Comparison of ENCODE assay signal across 28 cellular contexts in genomic region chr6:2883673-2884072, GRCh38. TPM values are rescaled to one million over a fixed set of nuclear protein-coding genes. Genes with fewer than 3 reads are reported as not detected.
DNase-seq lines count a peak whose midpoint lies in the region; ATAC-seq and TF ChIP-seq lines count a peak whose summit lies in the region.
"Had no signal": no experiment of that assay in that cellular context is flagged by ENCODE, and none has a peak within 500 bp of the region (broad histone marks: within the 10 kb centered on the region; RNA-seq: fewer than 3 reads in every experiment).

No MANE protein-coding gene starts in this region.

- H3K9me2 ChIP-seq in OCI-LY7 (ENCODE audit: insufficient read depth, low read length) = no peaks in the 10 kb centered on the region

- H3K36me3 ChIP-seq in OCI-LY7 (ENCODE audit: insufficient read depth, low read length) = peaks cover 51% of the 10 kb centered on the region
- H3K36me3 ChIP-seq in esophagus muscularis mucosa = peaks cover 0 to 4% (median 0%) of the 10 kb centered on the region in 4 donors
- no peaks in the 10 kb centered on the region for H3K36me3 ChIP-seq in aorta (ENCODE audit: control insufficient read depth in 1 of 2, insufficient read depth in 2 of 2, low read length in 1 of 2)
- H3K36me3 ChIP-seq: BE2C, esophagus squamous epithelium, stomach, tibial artery had no signal

- no peaks in the 10 kb centered on the region for H3K9me3 Mint-ChIP-seq in natural killer cell
- peaks cover 10% of the 10 kb centered on the region for H3K9me3 Mint-ChIP-seq in natural killer cell treated with Interleukin-12 subunit alpha and Interleukin-12 subunit beta and Interleukin-15 and Interleukin-18, amount 100 ng/mL, for 72 hours

- H2AFZ ChIP-seq in OCI-LY7 (ENCODE audit: low read length) = no peak overlapping the region
- H2AFZ ChIP-seq: hepatocyte had no signal

- peaks cover 91% of the 10 kb centered on the region for H3K4me1 ChIP-seq in OCI-LY7 (ENCODE audit: insufficient read depth, low read length, poor library complexity, severe bottlenecking)
- no peaks in the 10 kb centered on the region for H3K4me1 ChIP-seq in esophagus muscularis mucosa
- no peaks in the 10 kb centered on the region for H3K4me1 ChIP-seq in aorta (ENCODE audit: control insufficient read depth in 1 of 2, insufficient read depth in 2 of 2, low read length in 2 of 2)
- H3K4me1 ChIP-seq: BE2C, stomach, tibial artery had no signal

- TF ChIP-seq CTCF in natural killer cell (IDR thresholded peaks at IDR 0.05) (no peak), OCI-LY7 (conservative IDR thresholded peaks at IDR 0.05; ENCODE audit: low read length) (no peak), esophagus muscularis mucosa (IDR thresholded peaks at IDR 0.05) (no peak)

- no peak overlapping the region for H3K4me3 Mint-ChIP-seq in natural killer cell
- H3K4me3 Mint-ChIP-seq in natural killer cell treated with Interleukin-12 subunit alpha and Interleukin-12 subunit beta and Interleukin-15 and Interleukin-18, amount 100 ng/mL, for 72 hours = no peak overlapping the region
- H3K4me3 Mint-ChIP-seq: activated CD4-positive, alpha-beta T cell treated with anti-CD3 and anti-CD28 coated beads for 36 hours; activated CD8-positive, alpha-beta memory T cell treated with anti-CD3 and anti-CD28 coated beads, Interleukin-2, amount 10 ng/mL, durations not matched to agents 7 days and 5 days had no signal

- peak overlapping the region; percentile 71 for H3K4me2 ChIP-seq in OCI-LY7 (ENCODE audit: low read length)
- H3K4me2 ChIP-seq: hepatocyte had no signal

- H3K27ac Mint-ChIP-seq in natural killer cell = peak overlapping the region; percentile 45 to 61
- H3K27ac Mint-ChIP-seq in natural killer cell treated with Interleukin-12 subunit alpha and Interleukin-12 subunit beta and Interleukin-15 and Interleukin-18, amount 100 ng/mL, for 72 hours = peak overlapping the region in 1 of 2 donors; percentile 4
- H3K27ac Mint-ChIP-seq: activated CD4-positive, alpha-beta T cell treated with anti-CD3 and anti-CD28 coated beads for 36 hours; activated CD8-positive, alpha-beta memory T cell treated with anti-CD3 and anti-CD28 coated beads, Interleukin-2, amount 10 ng/mL, durations not matched to agents 7 days and 5 days; activated naive CD4-positive, alpha-beta T cell treated with anti-CD3 and anti-CD28 coated beads, Interleukin-2, amount 50 U/mL, for 72 hours; progenitor cell of endocrine pancreas had no signal

- H3K4me3 ChIP-seq in OCI-LY7 (ENCODE audit: low read depth, low read length, poor library complexity, severe bottlenecking) (peak overlapping the region; percentile 64), esophagus muscularis mucosa (no peak overlapping the region), aorta (ENCODE audit: low read length in 2 of 2) (no peak overlapping the region)
- H3K4me3 ChIP-seq: esophagus squamous epithelium, hepatocyte, SK-N-MC, stomach, tibial artery had no signal

- DNase-seq in natural killer cell = no peak
- DNase-seq in natural killer cell treated with Interleukin-12 subunit alpha and Interleukin-12 subunit beta and Interleukin-15 and Interleukin-18, amount 100 ng/mL, for 72 hours (ENCODE audit: low spot score) = no peak
- no peak for DNase-seq in OCI-LY7 (ENCODE audit: low spot score)
- DNase-seq in esophagus muscularis mucosa (ENCODE audit: extremely low spot score) = peak; percentile 10
- DNase-seq in NCI-H187 (lab: John Stamatoyannopoulos, UW) = no peak
- no peak for DNase-seq in aorta
- DNase-seq: activated CD4-positive, alpha-beta T cell treated with anti-CD3 and anti-CD28 coated beads for 36 hours; activated CD8-positive, alpha-beta memory T cell treated with anti-CD3 and anti-CD28 coated beads, Interleukin-2, amount 10 ng/mL, durations not matched to agents 7 days and 5 days; BE2C; central memory CD4-positive, alpha-beta T cell; DND-41; esophagus squamous epithelium; foreskin melanocyte; HCEC 1CT; left colon; mammary epithelial cell; NCI-H1417 treated with DMSO at 0.1 percent for 48 hours; NCI-H774; OCI-M1; stimulated activated CD4-positive, alpha-beta T cell treated with anti-CD3 and anti-CD28 coated beads, Interleukin-15, amount 100 ng/mL, for 24 hours; stomach; T-helper 2 cell; tibial artery had no signal

- H3K36me3 Mint-ChIP-seq in natural killer cell = no peaks in the 10 kb centered on the region
- peaks cover 35% of the 10 kb centered on the region for H3K36me3 Mint-ChIP-seq in natural killer cell treated with Interleukin-12 subunit alpha and Interleukin-12 subunit beta and Interleukin-15 and Interleukin-18, amount 100 ng/mL, for 72 hours

- peaks cover 91% of the 10 kb centered on the region for H3K79me2 ChIP-seq in OCI-LY7 (ENCODE audit: insufficient read depth, low read depth, low read length)
- H3K79me2 ChIP-seq: hepatocyte had no signal

- H3K4me1 Mint-ChIP-seq in natural killer cell = peaks cover 37 to 43% of the 10 kb centered on the region in 2 donors
- peaks cover 54 to 55% of the 10 kb centered on the region in 2 donors for H3K4me1 Mint-ChIP-seq in natural killer cell treated with Interleukin-12 subunit alpha and Interleukin-12 subunit beta and Interleukin-15 and Interleukin-18, amount 100 ng/mL, for 72 hours (ENCODE audit: low read depth in 2 of 2)

- POLR2A ChIA-PET in OCI-LY7 (lab: Charles Lee) = interaction anchor here (0.6 to 1.7 kb wide), 7 partner anchors 14 to 310 kb away, joined by 3 to 13 read pairs (median 5); no protein-coding TSS in a partner anchor

- no peaks in the 10 kb centered on the region for H3K9me3 ChIP-seq in OCI-LY7 (ENCODE audit: low read length)
- no peaks in the 10 kb centered on the region for H3K9me3 ChIP-seq in esophagus muscularis mucosa
- H3K9me3 ChIP-seq in aorta (ENCODE audit: control insufficient read depth, low read length) = no peaks in the 10 kb centered on the region
- H3K9me3 ChIP-seq: BE2C, esophagus squamous epithelium, stomach, tibial artery had no signal

- intact Hi-C loops in natural killer cell (cut with micrococcal nuclease) (no loop called here), OCI-LY7 (cut with micrococcal nuclease; ENCODE audit: unreplicated experiment) (no loop called here), esophagus muscularis mucosa (cut with DNase I) (no loop called here), aorta (cut with DNase I) (no loop called here)

- WGBS in esophagus muscularis mucosa = 84% methylated on average over 2 of the region's 2 CpGs
- 97 to 98% methylated on average over 2 of the region's 2 CpGs for WGBS in aorta, 2 donors

- ATAC-seq in natural killer cell (no peak), HG02610 (IDR thresholded peaks at IDR 0.05; ENCODE audit: unreplicated experiment) (no peak), aorta (ENCODE audit: low FRiP score) (no peak)
- ATAC-seq in natural killer cell treated with Interleukin-12 subunit alpha and Interleukin-12 subunit beta and Interleukin-15 and Interleukin-18, amount 100 ng/mL, for 72 hours = no peak
- ATAC-seq: activated CD4-positive, alpha-beta T cell treated with anti-CD3 and anti-CD28 coated beads for 36 hours; activated CD8-positive, alpha-beta memory T cell treated with anti-CD3 and anti-CD28 coated beads, Interleukin-2, amount 10 ng/mL, durations not matched to agents 7 days and 5 days; activated naive CD4-positive, alpha-beta T cell treated with anti-CD3 and anti-CD28 coated beads, Interleukin-2, amount 50 U/mL, for 72 hours; left colon had no signal

- peaks cover 5% of the 10 kb centered on the region; the same call in 1 of the 2 replicates for H4K20me1 ChIP-seq in OCI-LY7 (ENCODE audit: insufficient read depth, low read length)

- H3K27me3 Mint-ChIP-seq in natural killer cell (ENCODE audit: low read depth in 2 of 2) = no peaks in the 10 kb centered on the region
- H3K27me3 Mint-ChIP-seq in natural killer cell treated with Interleukin-12 subunit alpha and Interleukin-12 subunit beta and Interleukin-15 and Interleukin-18, amount 100 ng/mL, for 72 hours = no peaks in the 10 kb centered on the region
- H3K27me3 Mint-ChIP-seq: activated CD4-positive, alpha-beta T cell treated with anti-CD3 and anti-CD28 coated beads for 36 hours; activated CD8-positive, alpha-beta memory T cell treated with anti-CD3 and anti-CD28 coated beads, Interleukin-2, amount 10 ng/mL, durations not matched to agents 7 days and 5 days had no signal

- CTCF ChIA-PET in OCI-LY7 (lab: Charles Lee; ENCODE audit: unreplicated experiment) = no interaction called here

- BruUV-seq in OCI-LY7 (replicated peaks; lab: Mats Ljungman, UMichigan) = no TSS peak

- TF ChIP-seq POLR2A in esophagus muscularis mucosa (IDR thresholded peaks at IDR 0.05; ENCODE audit: low read depth) = no peak

- H3K27ac ChIP-seq in OCI-LY7 (ENCODE audit: low read depth, low read length, poor library complexity, severe bottlenecking) = peak overlapping the region; percentile 95
- no peak overlapping the region for H3K27ac ChIP-seq in esophagus muscularis mucosa (replicated peaks in 1 of 4)
- no peak overlapping the region for H3K27ac ChIP-seq in aorta (ENCODE audit: low read depth in 1 of 2, low read length in 2 of 2)
- H3K27ac ChIP-seq: esophagus squamous epithelium, hepatocyte, SK-N-MC, stomach, tibial artery had no signal

- no peaks in the 10 kb centered on the region for H3K27me3 ChIP-seq in esophagus muscularis mucosa
- H3K27me3 ChIP-seq in aorta (ENCODE audit: control insufficient read depth in 1 of 2, insufficient read depth in 2 of 2, low read length in 1 of 2) = no peaks in the 10 kb centered on the region
- H3K27me3 ChIP-seq: BE2C, esophagus squamous epithelium, hepatocyte, stomach, tibial artery had no signal

- no peak for TF ChIP-seq EP300 in esophagus muscularis mucosa (IDR thresholded peaks at IDR 0.05)

RNA-seq across cellular contexts. Expression of gene SERPINB9, which starts 19.4 kb away (rescaled TPM):
- total RNA-seq in natural killer cell (10 to 100 TPM; 34.9 to 54.3 (median 47.3) TPM), OCI-LY7 (2022) (166 and 167 TPM in 2 replicates), esophagus muscularis mucosa (10 to 100 TPM in 1 of 4 donors, 1 to 10 TPM in 3; 5.4 to 17.7 (median 6.2) TPM), aorta (10 to 100 TPM; 11.5 to 14.5 TPM)
- 100 to 1,000 TPM in 1 of 2 donors, 10 to 100 TPM in 1; 59.0 to 159 TPM for total RNA-seq in natural killer cell treated with Interleukin-12 subunit alpha and Interleukin-12 subunit beta and Interleukin-15 and Interleukin-18, amount 100 ng/mL, for 72 hours
- total RNA-seq in OCI-LY7 (2014; rRNA removed; shearing (Covaris generic)) = 74.7 and 78.4 TPM in 2 replicates
- polyA plus RNA-seq in aorta = 1 to 10 TPM; 4.9 to 5.4 TPM

RNA-seq across cellular contexts. Expression of gene SERPINB1, which starts 42.0 kb away (rescaled TPM):
- total RNA-seq in natural killer cell (10 to 100 TPM; 74.8 to 80.2 (median 78.1) TPM), OCI-LY7 (2022) (3.5 and 5.0 TPM in 2 replicates), esophagus muscularis mucosa (100 to 1,000 TPM in 1 of 4 donors, 10 to 100 TPM in 3; 23.3 to 123 (median 29.9) TPM), aorta (10 to 100 TPM; 42.8 to 46.6 TPM)
- 100 to 1,000 TPM; 103 to 275 TPM for total RNA-seq in natural killer cell treated with Interleukin-12 subunit alpha and Interleukin-12 subunit beta and Interleukin-15 and Interleukin-18, amount 100 ng/mL, for 72 hours
- 1.2 and 1.3 TPM in 2 replicates for total RNA-seq in OCI-LY7 (2014; rRNA removed; shearing (Covaris generic))
- polyA plus RNA-seq in aorta = 10 to 100 TPM; 30.2 to 59.5 TPM

Comparison
In these comparisons a context has a peak if more than half of its experiments do, and no peak if none do; other contexts are left out.
1. RNA of gene SERPINB1, which starts 42.0 kb away (total RNA-seq): 103 to 275 TPM in natural killer cell treated with Interleukin-12 subunit alpha and Interleukin-12 subunit beta and Interleukin-15 and Interleukin-18, amount 100 ng/mL, for 72 hours, 74.8 to 80.2 TPM in natural killer cell, 42.8 to 46.6 TPM in aorta and 23.3 to 123 TPM in esophagus muscularis mucosa; 1.2 to 5.0 TPM in OCI-LY7; every median in the first group is over 4 times any median in the second.